Comparison of ENCODE assay signal across 18 cellular contexts in the genomic region with DNA sequence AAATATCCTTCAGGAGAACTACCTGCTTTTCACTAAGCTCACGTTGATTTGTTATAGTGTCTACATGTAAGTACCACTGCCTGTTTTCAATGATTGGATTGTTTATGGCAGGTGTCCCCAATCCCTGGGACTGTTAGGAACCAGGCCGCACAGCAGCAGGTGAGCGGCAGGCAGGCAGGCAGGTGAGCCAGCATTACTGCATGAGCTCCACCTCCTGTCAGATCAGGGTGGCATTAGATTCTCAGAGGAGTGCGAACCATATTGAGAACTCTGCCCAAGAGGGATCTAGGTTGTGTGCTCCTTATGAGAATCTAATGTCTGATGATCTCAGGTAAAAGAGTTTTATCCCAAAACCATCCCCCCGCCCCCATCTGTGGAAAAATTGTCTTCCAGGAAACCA.
DNase-seq lines count a peak whose midpoint lies in the region; ATAC-seq and TF ChIP-seq lines count a peak whose summit lies in the region.
"Had no signal": no experiment of that assay in that cellular context is flagged by ENCODE, and none has a peak within 500 bp of the region (broad histone marks: within the 10 kb centered on the region; RNA-seq: fewer than 3 reads in every experiment).

No MANE protein-coding gene starts in this region.

- TF ChIP-seq RAD21 in Ishikawa (IDR thresholded peaks at IDR 0.05; ENCODE audit: low read depth) = peak; percentile 51

- no peak for TF ChIP-seq EP300 in Ishikawa (IDR thresholded peaks at IDR 0.05; ENCODE audit: borderline replicate concordance)

- H3K4me3 Mint-ChIP-seq in GM23338 = no peak overlapping the region
- H3K4me3 Mint-ChIP-seq: CD4-positive, CD25-positive, alpha-beta regulatory T cell had no signal

- peaks cover 18% of the 10 kb centered on the region for H3K4me1 Mint-ChIP-seq in GM23338
- H3K4me1 Mint-ChIP-seq: CD4-positive, CD25-positive, alpha-beta regulatory T cell had no signal

- no peaks in the 10 kb centered on the region for H3K36me3 Mint-ChIP-seq in GM23338 (ENCODE audit: low read depth)
- H3K36me3 Mint-ChIP-seq: CD4-positive, CD25-positive, alpha-beta regulatory T cell had no signal

- H3K4me2 ChIP-seq in GM23338 = no peak overlapping the region

- no peaks in the 10 kb centered on the region for H3K36me3 ChIP-seq in GM23338 (ENCODE audit: insufficient read depth)
- H3K36me3 ChIP-seq: Peyer's patch, SJCRH30 had no signal

- H3K4me3 ChIP-seq in GM23338 = no peak overlapping the region
- H3K4me3 ChIP-seq: Peyer's patch, SJCRH30 had no signal

- no peak overlapping the region for H3K27ac ChIP-seq in GM23338 (ENCODE audit: low read depth)
- H3K27ac ChIP-seq: Peyer's patch, SJCRH30 had no signal

- no peaks in the 10 kb centered on the region for H3K9me3 Mint-ChIP-seq in GM23338
- H3K9me3 Mint-ChIP-seq: CD4-positive, CD25-positive, alpha-beta regulatory T cell had no signal

- ATAC-seq in GM23338 (peak; percentile 56), SK-N-SH treated with all-trans-retinoic acid at 6 μM for 48 hours (no peak)

- no peaks in the 10 kb centered on the region for H4K20me1 ChIP-seq in GM23338 (replicated peaks; ENCODE audit: insufficient read depth)

- H3K27me3 Mint-ChIP-seq in GM23338 (ENCODE audit: insufficient read depth, low read depth, poor library complexity) = no peaks in the 10 kb centered on the region
- H3K27me3 Mint-ChIP-seq: CD4-positive, CD25-positive, alpha-beta regulatory T cell had no signal

- no peak overlapping the region for H2AFZ ChIP-seq in GM23338

- DNase-seq in GM23338 (ENCODE audit: low spot score) (no peak), NCI-H2107 treated with DMSO at 0.1 percent for 48 hours (lab: John Stamatoyannopoulos, UW; ENCODE audit: unreplicated experiment) (peak; percentile 50), cerebellar cortex (ENCODE audit: low spot score) (peak; percentile 15), iPS-NIHi7 (ENCODE audit: extremely low spot score) (no peak), KG1 (lab: John Stamatoyannopoulos, UW) (no peak)
- DNase-seq: CD4-positive, CD25-positive, alpha-beta regulatory T cell; COR-L47; DND-41; Karpas-422; MV-4-11; NCI-H1436; NCI-H2029; NCI-H69; Peyer's patch; T-helper 1 cell had no signal

- H3F3A ChIP-seq in GM23338 (replicated peaks; ENCODE audit: low read depth) = no peaks in the 10 kb centered on the region

- H3K27me3 ChIP-seq in GM23338 (ENCODE audit: insufficient read depth) = no peaks in the 10 kb centered on the region
- H3K27me3 ChIP-seq: Peyer's patch, SJCRH30 had no signal

- no peaks in the 10 kb centered on the region for H3K9me2 ChIP-seq in GM23338 (ENCODE audit: insufficient read depth)

- TF ChIP-seq CTCF in GM23338 (conservative IDR thresholded peaks at IDR 0.05; ENCODE audit: low read depth in 2 of 2) = peak in 1 of 2 experiments; percentile 32; a peak in 2 of 4 replicates

- H3K79me2 ChIP-seq in GM23338 (replicated peaks; ENCODE audit: insufficient read depth) = no peaks in the 10 kb centered on the region

- peaks cover 18% of the 10 kb centered on the region for H3K4me1 ChIP-seq in GM23338 (ENCODE audit: insufficient read depth)
- H3K4me1 ChIP-seq: Peyer's patch had no signal

- H3K27ac Mint-ChIP-seq in GM23338 = no peak overlapping the region
- H3K27ac Mint-ChIP-seq: CD4-positive, CD25-positive, alpha-beta regulatory T cell had no signal

TF ChIP-seq in GM23338, 12 proteins besides CTCF, POLR2A, EP300 and RAD21 (continues in another document):
- TF ChIP-seq JUNB (IDR thresholded peaks at IDR 0.05; ENCODE audit: unreplicated experiment) (no peak), STAT1 (IDR thresholded peaks at IDR 0.05; ENCODE audit: unreplicated experiment) (no peak), REST (IDR thresholded peaks at IDR 0.05; ENCODE audit: unreplicated experiment) (no peak), EZH2phosphoT487 (IDR thresholded peaks at IDR 0.05; ENCODE audit: unreplicated experiment) (no peak)

TF ChIP-seq in Ishikawa, 13 proteins besides CTCF, POLR2A, EP300 and RAD21:
- TF ChIP-seq TEAD4 (IDR thresholded peaks at IDR 0.05) (no peak), CREB1 (IDR thresholded peaks at IDR 0.05; ENCODE audit: low read depth) (no peak), EGR1 (IDR thresholded peaks at IDR 0.05) (no peak), CEBPB (IDR thresholded peaks at IDR 0.05) (no peak), NFIC (IDR thresholded peaks at IDR 0.05) (no peak), REST (IDR thresholded peaks at IDR 0.05; ENCODE audit: low read depth) (no peak), TCF12 (IDR thresholded peaks at IDR 0.05; ENCODE audit: low read depth) (no peak), MAX (IDR thresholded peaks at IDR 0.05) (no peak)

TF ChIP-seq in SK-N-SH treated with all-trans-retinoic acid at 6 μM for 48 hours, 23 proteins besides CTCF, POLR2A, EP300 and RAD21:
- no peak for TF ChIP-seq ESRRG (CRISPR knock-in tag; IDR thresholded peaks at IDR 0.05)
- TF ChIP-seq, protein P1, sequence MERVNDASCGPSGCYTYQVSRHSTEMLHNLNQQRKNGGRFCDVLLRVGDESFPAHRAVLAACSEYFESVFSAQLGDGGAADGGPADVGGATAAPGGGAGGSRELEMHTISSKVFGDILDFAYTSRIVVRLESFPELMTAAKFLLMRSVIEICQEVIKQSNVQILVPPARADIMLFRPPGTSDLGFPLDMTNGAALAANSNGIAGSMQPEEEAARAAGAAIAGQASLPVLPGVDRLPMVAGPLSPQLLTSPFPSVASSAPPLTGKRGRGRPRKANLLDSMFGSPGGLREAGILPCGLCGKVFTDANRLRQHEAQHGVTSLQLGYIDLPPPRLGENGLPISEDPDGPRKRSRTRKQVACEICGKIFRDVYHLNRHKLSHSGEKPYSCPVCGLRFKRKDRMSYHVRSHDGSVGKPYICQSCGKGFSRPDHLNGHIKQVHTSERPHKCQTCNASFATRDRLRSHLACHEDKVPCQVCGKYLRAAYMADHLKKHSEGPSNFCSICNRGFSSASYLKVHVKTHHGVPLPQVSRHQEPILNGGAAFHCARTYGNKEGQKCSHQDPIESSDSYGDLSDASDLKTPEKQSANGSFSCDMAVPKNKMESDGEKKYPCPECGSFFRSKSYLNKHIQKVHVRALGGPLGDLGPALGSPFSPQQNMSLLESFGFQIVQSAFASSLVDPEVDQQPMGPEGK (CRISPR knock-in tag; IDR thresholded peaks at IDR 0.05; ENCODE audit: borderline replicate concordance) = no peak

Comparison
In these comparisons a context has a peak if more than half of its experiments do, and no peak if none do; other contexts are left out.
1. DNase-seq: peak in NCI-H2107 treated with DMSO at 0.1 percent for 48 hours (single experiment) and cerebellar cortex (single experiment); none in GM23338 (single experiment), iPS-NIHi7 (single experiment) and KG1 (single experiment).